ENCODE assay signal across 10 cellular contexts in the genomic region with DNA sequence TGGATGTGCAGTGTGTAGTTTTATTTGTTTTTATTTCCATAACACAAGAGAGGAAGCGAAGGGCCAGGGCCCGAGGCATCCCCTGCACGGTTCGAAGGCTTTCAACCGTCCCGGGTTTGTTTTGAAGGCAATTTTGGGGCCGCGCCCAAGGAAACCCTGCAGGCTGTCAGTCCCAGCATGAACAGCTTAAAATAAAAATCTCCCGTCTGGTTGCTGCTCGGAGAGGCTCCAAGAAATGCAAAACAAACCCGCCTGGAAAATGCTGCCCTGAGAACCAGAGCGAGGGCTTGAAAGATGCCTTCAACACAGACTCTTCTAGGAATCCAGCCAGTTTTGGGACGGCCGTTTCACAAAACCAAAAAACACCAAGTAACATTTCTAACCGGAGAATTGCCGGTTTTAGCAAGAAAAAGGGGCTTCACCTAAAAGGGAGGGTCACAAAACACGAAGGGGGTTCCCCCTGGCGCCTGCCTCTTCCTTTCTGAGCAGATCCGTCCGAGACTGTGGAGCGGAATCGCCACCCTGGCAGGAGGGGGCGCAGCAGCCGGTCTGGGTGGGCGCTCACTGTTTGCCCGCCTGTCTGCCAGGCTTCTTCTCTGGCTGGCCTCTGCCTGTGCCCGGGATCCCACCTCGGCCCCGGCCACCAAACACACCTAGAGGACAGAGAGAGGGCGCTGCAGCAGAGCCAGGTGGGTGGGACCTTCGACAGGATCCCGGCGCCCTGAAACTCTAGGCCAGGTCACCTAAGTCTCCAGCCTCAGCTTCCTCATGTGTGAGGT. TPM values are rescaled to one million over a fixed set of nuclear protein-coding genes. Genes with fewer than 3 reads are reported as not detected.
DNase-seq lines count a peak whose midpoint lies in the region; ATAC-seq and TF ChIP-seq lines count a peak whose summit lies in the region.
"Had no signal": no experiment of that assay in that cellular context is flagged by ENCODE, and none has a peak within 500 bp of the region (broad histone marks: within the 10 kb centered on the region; RNA-seq: fewer than 3 reads in every experiment).

No MANE protein-coding gene starts in this region.

- H3K4me1 Mint-ChIP-seq in CD4-positive, alpha-beta T cell (ENCODE audit: low read depth), result peaks cover 47% of the 10 kb centered on the region

- H3K27ac Mint-ChIP-seq in CD4-positive, alpha-beta T cell, result peak overlapping the region; percentile 98

- CTCF ChIA-PET in CD4-positive, alpha-beta T cell (lab: Charles Lee), result interaction anchor here (1.4 to 1.5 kb wide), 2 partner anchors 21 to 27 kb away, joined by 5 to 13 read pairs; no protein-coding TSS in a partner anchor
- CTCF ChIA-PET in RWPE1 (lab: Yijun Ruan, JAX), result interaction anchor here (0.5 kb wide), 1 partner anchor 357 kb away, joined by 3 read pairs; no protein-coding TSS in a partner anchor

- H3K79me2 ChIP-seq in osteoblast (ENCODE audit: insufficient read depth, low read length), result peaks cover under 1% of the 10 kb centered on the region

- no peaks in the 10 kb centered on the region for H4K20me1 ChIP-seq in osteoblast (ENCODE audit: insufficient read depth, low read length)

- H3K36me3 Mint-ChIP-seq in CD4-positive, alpha-beta T cell (ENCODE audit: low read depth), result peaks cover 36% of the 10 kb centered on the region

- no peaks in the 10 kb centered on the region for H3K27me3 ChIP-seq in CD4-positive, alpha-beta T cell (ENCODE audit: control insufficient read depth, insufficient read depth, low read length)
- H3K27me3 ChIP-seq in osteoblast (ENCODE audit: insufficient read depth, low read length), result no peaks in the 10 kb centered on the region

- H3K4me3 Mint-ChIP-seq in CD4-positive, alpha-beta T cell, result peak overlapping the region; percentile 96

- ATAC-seq in CD4-positive, alpha-beta T cell (ENCODE audit: poor library complexity), result no peak
- ATAC-seq in GM19324 (IDR thresholded peaks at IDR 0.05; ENCODE audit: low FRiP score, unreplicated experiment), result no peak

- H3K36me3 ChIP-seq in osteoblast (ENCODE audit: insufficient read depth, low read length), result peaks cover 10% of the 10 kb centered on the region

- H3K4me2 ChIP-seq in osteoblast (ENCODE audit: insufficient read depth, low read length), result no peak overlapping the region

- H2AFZ ChIP-seq in osteoblast (ENCODE audit: low read length), result no peak overlapping the region

- H3K9me3 Mint-ChIP-seq in CD4-positive, alpha-beta T cell, result no peaks in the 10 kb centered on the region

- POLR2A ChIA-PET in CD4-positive, alpha-beta T cell (lab: Charles Lee), result interaction anchor here (1.1 to 3.4 kb wide), 4 partner anchors 10 to 27 kb away, joined by 9 to 71 read pairs (median 15); a partner anchor contains a TSS
- POLR2A ChIA-PET in RWPE1 (lab: Yijun Ruan, JAX; ENCODE audit: low non-redundant PET), result no interaction called here

- TF ChIP-seq CTCF in CD4-positive, alpha-beta T cell (IDR thresholded peaks at IDR 0.05), result no peak
- TF ChIP-seq CTCF in RWPE1 (conservative IDR thresholded peaks at IDR 0.05; ENCODE audit: low read depth) (no peak), osteoblast (IDR thresholded peaks at IDR 0.05; ENCODE audit: extremely low read depth, low read depth, low read length) (no peak)

- H3K4me1 ChIP-seq in osteoblast (ENCODE audit: insufficient read depth, low read length), result peaks cover 25% of the 10 kb centered on the region

- intact Hi-C loops in CD4-positive, alpha-beta T cell (cut with DNase I, micrococcal nuclease), result no loop called here

- DNase-seq in CD4-positive, alpha-beta T cell, result peak in 3 of 10 experiments; percentile 25 to 35 (median 34)
- DNase-seq in RWPE1 (ENCODE audit: low spot score) (no peak), osteoblast (ENCODE audit: insufficient read length, low spot score, missing footprints) (peak; percentile 52), Ammon's horn (ENCODE audit: low spot score) (no peak), SKM-1 treated with dmso at 0.1 percent for 144 hours (lab: John Stamatoyannopoulos, UW; ENCODE audit: unreplicated experiment) (no peak), NCI-H510A treated with DMSO at 0.1 percent for 48 hours (lab: John Stamatoyannopoulos, UW) (no peak)
- DNase-seq: DMS 273 treated with DMSO at 0.1 percent for 48 hours, NCI-H1048 had no signal

- H3K4me3 ChIP-seq in osteoblast (ENCODE audit: insufficient read depth, low read length), result no peak overlapping the region

- H3K27me3 Mint-ChIP-seq in CD4-positive, alpha-beta T cell, result no peaks in the 10 kb centered on the region

- peak overlapping the region; percentile 53 for H3K27ac ChIP-seq in CD4-positive, alpha-beta T cell (ENCODE audit: low read depth, low read length)
- H3K27ac ChIP-seq in RWPE1 (peak overlapping the region; percentile 97), cingulate gyrus (ENCODE audit: low read depth, low read length) (peak overlapping the region; percentile 98), osteoblast (ENCODE audit: low read depth, low read length) (no peak overlapping the region)

- no peaks in the 10 kb centered on the region for H3K9me3 ChIP-seq in CD4-positive, alpha-beta T cell (ENCODE audit: control insufficient read depth, low read length)
- H3K9me3 ChIP-seq in osteoblast (ENCODE audit: low read depth, low read length), result no peaks in the 10 kb centered on the region

RNA-seq across cellular contexts. Expression of a gene that starts 15.8 kb away (rescaled TPM):
- total RNA-seq in CD4-positive, alpha-beta T cell, result 10 to 100 TPM; 40.2 to 47.4 TPM
- 74.3 and 74.6 TPM in 2 replicates for total RNA-seq in osteoblast

RNA-seq across cellular contexts. Expression of a gene that starts 25.7 kb away (rescaled TPM):
- total RNA-seq in CD4-positive, alpha-beta T cell, result 1,000 to 10,000 TPM; 1,827 to 1,976 TPM
- total RNA-seq in osteoblast, result 170 and 172 TPM in 2 replicates

RNA-seq across cellular contexts. Expression of a gene that starts 32.8 kb away (rescaled TPM):
- total RNA-seq in CD4-positive, alpha-beta T cell, result 10 to 100 TPM; 18.1 to 18.7 TPM
- total RNA-seq in osteoblast, result 2.5 and 3.5 TPM in 2 replicates

RNA-seq across cellular contexts. Expression of a gene that starts 33.3 kb away (rescaled TPM):
- 10 to 100 TPM; 24.4 to 25.9 TPM for total RNA-seq in CD4-positive, alpha-beta T cell
- 31.1 and 56.3 TPM in 2 replicates for total RNA-seq in osteoblast

Comparison
In these comparisons a context has a peak if more than half of its experiments do, and no peak if none do; other contexts are left out.
1. RNA of a gene that starts 25.7 kb away (total RNA-seq): 1,827 to 1,976 TPM in CD4-positive, alpha-beta T cell; 170 to 172 TPM in osteoblast; every median in the first group is over 10 times any median in the second.